In genomic region chr11:60098508-60098907, GRCh38 we compare ENCODE assay signal across 20 cellular contexts. TPM values are rescaled to one million over a fixed set of nuclear protein-coding genes. Genes with fewer than 3 reads are reported as not detected.
DNase-seq lines count a peak whose midpoint lies in the region; ATAC-seq and TF ChIP-seq lines count a peak whose summit lies in the region.
"Had no signal": no experiment of that assay in that cellular context is flagged by ENCODE, and none has a peak within 500 bp of the region (broad histone marks: within the 10 kb centered on the region; RNA-seq: fewer than 3 reads in every experiment).

No MANE protein-coding gene starts in this region.

- no peak overlapping the region for H3K4me3 ChIP-seq in lower leg skin (ENCODE audit: low read depth, poor library complexity, severe bottlenecking)
- H3K4me3 ChIP-seq: cardiac muscle cell had no signal

- DNase-seq in DMS153 (lab: John Stamatoyannopoulos, UW) (peak; percentile 74), glomerular visceral epithelial cell (ENCODE audit: extremely low spot score) (peak; percentile 17), mesenteric fat pad (ENCODE audit: low spot score) (no peak), cortex of kidney (lab: John Stamatoyannopoulos, UW) (no peak), SKM-1 (lab: John Stamatoyannopoulos, UW; ENCODE audit: unreplicated experiment) (no peak), lower leg skin (ENCODE audit: low spot score in 2 of 2) (no peak)
- DNase-seq: activated CD4-positive, CD25-positive, alpha-beta regulatory T cell treated with anti-CD3 and anti-CD28 coated beads, Interleukin-2, amount 50 U/mL, for 72 hours; activated effector memory CD4-positive, alpha-beta T cell treated with Interleukin-2 at 50 U/mL for 16 hours; CD4-positive, CD25-positive, alpha-beta regulatory T cell; foreskin fibroblast; H9; NCI-H524; right cardiac atrium; stimulated activated naive CD8-positive, alpha-beta T cell treated with anti-CD3 and anti-CD28 coated beads, Interleukin-15, amount 100 ng/mL, for 72 hours; T-helper 2 cell had no signal

- TF ChIP-seq POLR2A in lower leg skin (IDR thresholded peaks at IDR 0.05), result no peak

- ATAC-seq in GM19463 (IDR thresholded peaks at IDR 0.05; ENCODE audit: unreplicated experiment), result peak; percentile 95
- ATAC-seq in HG03342 (IDR thresholded peaks at IDR 0.05; ENCODE audit: unreplicated experiment), result peak; percentile 71
- ATAC-seq: right cardiac atrium; stimulated activated naive CD8-positive, alpha-beta T cell treated with anti-CD3 and anti-CD28 coated beads, Interleukin-15, amount 100 ng/mL, for 72 hours had no signal

- intact Hi-C loops in lower leg skin (cut with DNase I; ENCODE audit: low total_unique reads), result no loop called here

- no peak for TF ChIP-seq CTCF in lower leg skin (IDR thresholded peaks at IDR 0.05)

RNA-seq across cellular contexts. Expression of gene MS4A2, which starts 10.0 kb away (rescaled TPM):
- 1.1 TPM for total RNA-seq in mesenteric fat pad
- total RNA-seq in lower leg skin, result 1 to 10 TPM in 1 of 4 donors, under 1 TPM in 3; 0.13 to 1.8 (median 0.32) TPM
- total RNA-seq: cardiac muscle cell, Daoy, H9 had no signal

RNA-seq across cellular contexts. Expression of gene MS4A3, which starts 42.0 kb away (rescaled TPM):
- total RNA-seq in mesenteric fat pad, result not detected
- total RNA-seq in lower leg skin, result not detected
- total RNA-seq: cardiac muscle cell, Daoy, H9, right cardiac atrium, ureter had no signal

RNA-seq across cellular contexts. Expression of gene OOSP2, which starts 58.3 kb away (rescaled TPM):
- total RNA-seq in mesenteric fat pad (not detected), lower leg skin (not detected)
- total RNA-seq: cardiac muscle cell; CD4-positive, CD25-positive, alpha-beta regulatory T cell; Daoy; H9; right cardiac atrium; ureter had no signal

Comparison
In these comparisons a context has a peak if more than half of its experiments do, and no peak if none do; other contexts are left out.
1. DNase-seq: peak in DMS153 (single experiment) and glomerular visceral epithelial cell (single experiment); none in mesenteric fat pad (single experiment), cortex of kidney (single experiment), SKM-1 (single experiment) and lower leg skin (0 of 2).